12 cellular contexts compared by ENCODE assay signal in the genomic region with DNA sequence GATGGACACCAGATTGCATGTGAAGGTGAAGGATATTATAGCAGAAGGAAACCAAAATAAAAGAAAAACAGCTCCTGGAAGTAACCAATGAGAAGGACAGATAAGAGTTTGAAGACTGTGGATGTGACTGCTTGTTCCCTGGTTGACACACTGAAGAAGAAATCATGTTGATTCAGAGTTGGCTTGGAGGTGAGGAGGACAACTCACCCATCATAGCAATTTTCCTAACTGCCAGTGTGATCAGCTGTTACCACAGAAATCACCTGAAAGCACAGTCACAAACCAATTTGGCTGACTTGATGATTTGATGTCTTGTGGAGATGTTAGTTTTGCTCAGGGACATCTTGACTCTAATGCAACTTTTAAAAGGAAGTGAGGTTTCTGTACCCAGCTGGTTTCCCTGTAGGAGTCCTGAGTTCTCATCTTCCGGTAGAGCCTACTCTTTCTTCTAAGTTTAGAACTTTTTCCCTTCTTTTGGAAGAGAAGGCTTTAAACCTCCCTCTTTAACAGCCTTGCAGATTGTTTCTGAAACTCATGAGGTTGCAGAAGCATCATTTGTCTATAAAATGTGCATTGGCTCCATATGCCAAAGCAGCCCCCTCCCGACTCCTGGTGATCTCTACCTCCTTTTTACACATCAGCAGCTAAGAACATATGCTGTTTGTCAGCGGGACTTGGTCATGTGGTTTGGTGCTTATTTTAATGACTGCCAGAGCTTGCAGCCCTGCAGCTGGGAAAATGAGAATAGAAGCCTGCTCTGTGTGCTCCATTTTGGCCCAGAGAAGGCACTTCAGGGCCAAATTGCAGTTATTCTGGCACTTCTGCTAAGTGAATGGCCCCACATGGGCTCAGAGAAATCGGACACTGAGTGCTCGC. TPM values are rescaled to one million over a fixed set of nuclear protein-coding genes. Genes with fewer than 3 reads are reported as not detected.
A peak's percentile ranks its signal among the peaks of the same experiment; 100 is the strongest.
DNase-seq lines count a peak whose midpoint lies in the region; ATAC-seq and TF ChIP-seq lines count a peak whose summit lies in the region.
"Had no signal": no experiment of that assay in that cellular context is flagged by ENCODE, and none has a peak within 500 bp of the region (broad histone marks: within the 10 kb centered on the region; RNA-seq: fewer than 3 reads in every experiment).

No MANE protein-coding gene starts in this region.

- DNase-seq in Right ventricle myocardium inferior (ENCODE audit: missing footprints) (no peak), cardiac septum (ENCODE audit: low spot score) (no peak), fibroblast of mammary gland (ENCODE audit: low read depth) (peak; percentile 45), A172 (ENCODE audit: low spot score) (no peak), brain microvascular endothelial cell (no peak), NCI-H1105 treated with DMSO at 0.1 percent for 48 hours (lab: John Stamatoyannopoulos, UW) (no peak), SK-N-DZ (ENCODE audit: low spot score) (no peak)
- DNase-seq in naive thymus-derived CD8-positive, alpha-beta T cell: no peak
- DNase-seq: activated CD4-positive, CD25-positive, alpha-beta regulatory T cell; effector CD8-positive, alpha-beta T cell had no signal

- no peaks in the 10 kb centered on the region for H3K9me3 Mint-ChIP-seq in naive thymus-derived CD8-positive, alpha-beta T cell
- H3K9me3 Mint-ChIP-seq: natural killer cell treated with Interleukin-12 subunit alpha and Interleukin-12 subunit beta and Interleukin-15 and Interleukin-18, amount 100 ng/mL, for 72 hours had no signal

- no peaks in the 10 kb centered on the region for H3K27me3 ChIP-seq in brain microvascular endothelial cell (replicated peaks)
- H3K27me3 ChIP-seq: BLaER1 had no signal

- intact Hi-C loops in Right ventricle myocardium inferior (cut with DNase I): no loop called here
- intact Hi-C loops in cardiac septum (cut with DNase I): no loop called here

- in situ Hi-C loops in brain microvascular endothelial cell (cut with HindIII; ENCODE audit: low pct_ligation_motif_present, low sequenced_read_pairs): no loop called here

- H3K27ac Mint-ChIP-seq in naive thymus-derived CD8-positive, alpha-beta T cell: peak overlapping the region in 6 of 10 donors; percentile 4 to 83 (median 51)

- peaks cover 3% of the 10 kb centered on the region for H3K36me3 ChIP-seq in brain microvascular endothelial cell (replicated peaks)

- TF ChIP-seq CTCF in fibroblast of mammary gland (conservative IDR thresholded peaks at IDR 0.05; ENCODE audit: control insufficient read depth, insufficient read depth, low read depth, low read length) (no peak), brain microvascular endothelial cell (IDR thresholded peaks at IDR 0.05; ENCODE audit: low read depth, low read length, missing control alignments) (no peak)

- H3K4me3 ChIP-seq in fibroblast of mammary gland (ENCODE audit: control insufficient read depth, low read depth, low read length) (no peak overlapping the region), brain microvascular endothelial cell (ENCODE audit: low read depth, low read length) (no peak overlapping the region)
- H3K4me3 ChIP-seq: BLaER1 had no signal

- peaks cover 0 to 49% (median 16%) of the 10 kb centered on the region in 3 donors for H3K36me3 Mint-ChIP-seq in naive thymus-derived CD8-positive, alpha-beta T cell
- H3K36me3 Mint-ChIP-seq: natural killer cell treated with Interleukin-12 subunit alpha and Interleukin-12 subunit beta and Interleukin-15 and Interleukin-18, amount 100 ng/mL, for 72 hours had no signal

- H3K27ac ChIP-seq in brain microvascular endothelial cell: no peak overlapping the region
- H3K27ac ChIP-seq: BLaER1 had no signal

- H3K27me3 Mint-ChIP-seq in naive thymus-derived CD8-positive, alpha-beta T cell: no peaks in the 10 kb centered on the region
- H3K27me3 Mint-ChIP-seq: natural killer cell treated with Interleukin-12 subunit alpha and Interleukin-12 subunit beta and Interleukin-15 and Interleukin-18, amount 100 ng/mL, for 72 hours had no signal

- no peak overlapping the region for H3K4me3 Mint-ChIP-seq in naive thymus-derived CD8-positive, alpha-beta T cell
- H3K4me3 Mint-ChIP-seq: natural killer cell treated with Interleukin-12 subunit alpha and Interleukin-12 subunit beta and Interleukin-15 and Interleukin-18, amount 100 ng/mL, for 72 hours had no signal

- peak; percentile 97 for ATAC-seq in Right ventricle myocardium inferior
- ATAC-seq in naive thymus-derived CD8-positive, alpha-beta T cell: no peak
- ATAC-seq: natural killer cell treated with Interleukin-12 subunit alpha and Interleukin-12 subunit beta and Interleukin-15 and Interleukin-18, amount 100 ng/mL, for 72 hours had no signal

- POLR2A ChIA-PET in naive thymus-derived CD8-positive, alpha-beta T cell (lab: Charles Lee): interaction anchor here (1.2 kb wide), 1 partner anchor 10 kb away, joined by 5 read pairs; a partner anchor contains a TSS

- H3K4me1 Mint-ChIP-seq in naive thymus-derived CD8-positive, alpha-beta T cell: peaks cover 6 to 25% (median 11%) of the 10 kb centered on the region in 4 donors

RNA-seq across cellular contexts. Expression of a gene that starts 10.3 kb away (rescaled TPM):
- total RNA-seq in Right ventricle myocardium inferior: 17.5 TPM
- total RNA-seq in cardiac septum: 15.5 TPM
- 10 to 100 TPM; 28.6 to 28.7 TPM for total RNA-seq in naive thymus-derived CD8-positive, alpha-beta T cell
- polyA plus RNA-seq in naive thymus-derived CD8-positive, alpha-beta T cell: 10 to 100 TPM in 2 of 3 donors, 1 to 10 TPM in 1; 6.0 to 15.3 (median 10.3) TPM
- 48.3 and 68.2 TPM in 2 replicates for total RNA-seq in A172 (2014; rRNA removed; shearing (Covaris generic))
- polyA plus RNA-seq in SK-N-DZ (2014; cell fraction: cytosol; rRNA removed): 31.4 and 37.8 TPM in 2 replicates
- polyA plus RNA-seq in SK-N-DZ (2014; cell fraction: nucleus; rRNA removed): 30.9 and 35.2 TPM in 2 replicates
